In the genomic region with DNA sequence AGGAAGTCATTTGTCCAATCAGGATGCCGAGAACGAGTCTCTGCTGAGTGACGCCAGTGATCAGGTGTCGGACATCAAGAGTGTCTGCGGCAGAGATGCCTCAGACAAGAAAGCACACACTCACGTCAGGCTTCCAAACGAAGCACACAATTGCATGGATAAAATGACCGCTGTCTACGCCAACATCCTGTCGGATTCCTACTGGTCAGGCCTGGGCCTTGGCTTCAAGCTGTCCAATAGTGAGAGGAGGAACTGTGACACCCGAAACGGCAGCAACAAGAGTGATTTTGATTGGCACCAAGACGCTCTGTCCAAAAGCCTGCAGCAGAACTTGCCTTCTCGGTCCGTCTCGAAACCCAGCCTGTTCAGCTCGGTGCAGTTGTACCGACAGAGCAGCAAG, we compare ENCODE assay signal across 19 cellular contexts.
DNase-seq lines count a peak whose midpoint lies in the region; ATAC-seq, FAIRE-seq and TF ChIP-seq lines count a peak whose summit lies in the region.
"Had no signal": no experiment of that assay in that cellular context is flagged by ENCODE, and none has a peak within 500 bp of the region (broad histone marks: within the 10 kb centered on the region; RNA-seq: fewer than 3 reads in every experiment).

No MANE protein-coding gene starts in this region.

- DNase-seq in NCI-H2227 (lab: John Stamatoyannopoulos, UW; ENCODE audit: unreplicated experiment) (peak; percentile 24), NCI-H2227 treated with DMSO at 0.1 percent for 48 hours (lab: John Stamatoyannopoulos, UW) (no peak), K562 (ENCODE audit: extremely low read depth in 1 of 4, low spot score in 3 of 4) (peak in 2 of 4 experiments; percentile 11 to 44), neuronal stem cell (ENCODE audit: low spot score) (no peak), mesothelial cell of epicardium (ENCODE audit: low spot score in 2 of 2, unreplicated experiment in 2 of 2) (no peak), putamen (ENCODE audit: low spot score) (no peak)
- DNase-seq: 8988T; CD4-positive, alpha-beta memory T cell; DMS153; GOT3; H9; IMR-90; KBM-7 had no signal

- POLR2A ChIA-PET in K562 (lab: Yijun Ruan, JAX): interaction anchor here (0.6 to 1.0 kb wide), 3 partner anchors 9 to 355 kb away, joined by 3 read pairs; no protein-coding TSS in a partner anchor

- TF ChIP-seq EP300 in K562 (IDR thresholded peaks at IDR 0.05; ENCODE audit: low read length): no peak

- H3K9me3 Mint-ChIP-seq in mesothelial cell of epicardium: peaks cover 13% of the 10 kb centered on the region
- H3K9me3 Mint-ChIP-seq: CD4-positive, alpha-beta memory T cell had no signal

- no peaks in the 10 kb centered on the region for H3K36me3 ChIP-seq in K562 (ENCODE audit: control insufficient read depth, insufficient read depth, low read length)
- H3K36me3 ChIP-seq in neuronal stem cell (replicated peaks in 1 of 2; ENCODE audit: control insufficient read depth in 2 of 2, insufficient read depth in 2 of 2, low read length in 2 of 2): peaks cover 0 to 4% of the 10 kb centered on the region in 2 donors
- H3K36me3 ChIP-seq: BLaER1 had no signal

- no peak overlapping the region for H3K4me3 Mint-ChIP-seq in mesothelial cell of epicardium
- H3K4me3 Mint-ChIP-seq: CD14-positive monocyte; CD4-positive, alpha-beta memory T cell; H9 had no signal

- H3K4me1 Mint-ChIP-seq in mesothelial cell of epicardium: peaks cover 2% of the 10 kb centered on the region
- H3K4me1 Mint-ChIP-seq: CD14-positive monocyte; CD4-positive, alpha-beta memory T cell had no signal

- 13% methylated on average over 18 of the region's 18 CpGs for WGBS in K562 (ENCODE audit: insufficient coverage, low coverage, missing lambda C conversion rate)
- no CpG with 5 or more reads among the region's 18 CpGs for WGBS in neuronal stem cell (ENCODE audit: extremely low coverage in 2 of 2, insufficient read length in 2 of 2, insufficient replicate concordance in 1 of 2), 2 donors

- H3K27me3 ChIP-seq in K562 (ENCODE audit: control insufficient read depth in 2 of 2, insufficient read depth in 2 of 2, low read length in 2 of 2): peaks cover 48 to 53% of the 10 kb centered on the region in 2 experiments
- no peaks in the 10 kb centered on the region for H3K27me3 ChIP-seq in neuronal stem cell (ENCODE audit: control insufficient read depth in 3 of 3, insufficient read depth in 3 of 3, low read depth in 1 of 3, low read length in 3 of 3)
- H3K27me3 ChIP-seq: BLaER1 had no signal

- peak overlapping the region; percentile 22 for H3K18ac ChIP-seq in neuronal stem cell (ENCODE audit: low read length)

- H2AFZ ChIP-seq in K562 (ENCODE audit: low read depth, low read length): peak overlapping the region; percentile 84
- H2AFZ ChIP-seq in neuronal stem cell (ENCODE audit: low read length): no peak overlapping the region

- H4K20me1 ChIP-seq in K562 (replicated peaks; ENCODE audit: control insufficient read depth, insufficient read depth, low read length): no peaks in the 10 kb centered on the region
- H4K20me1 ChIP-seq: BLaER1 had no signal

- H3K14ac ChIP-seq in neuronal stem cell (ENCODE audit: low read length): no peak overlapping the region

- no peak overlapping the region for H2AK5ac ChIP-seq in neuronal stem cell (ENCODE audit: low read depth, low read length)

- H3K27me3 Mint-ChIP-seq in mesothelial cell of epicardium (ENCODE audit: low read depth): no peaks in the 10 kb centered on the region

- H3K4me3 ChIP-seq in K562 (no peak overlapping the region), neuronal stem cell (ENCODE audit: low read length in 2 of 2) (no peak overlapping the region)
- H3K4me3 ChIP-seq: BLaER1 had no signal

- peaks cover 35% of the 10 kb centered on the region for H3K36me3 Mint-ChIP-seq in mesothelial cell of epicardium
- H3K36me3 Mint-ChIP-seq: CD14-positive monocyte had no signal

- no peak overlapping the region for H4K8ac ChIP-seq in neuronal stem cell (ENCODE audit: low read depth, low read length)

- FAIRE-seq in K562 (lab: Jason Lieb, UNC): no peak
- FAIRE-seq: G401.6, GM12892, GM18507 had no signal

- intact Hi-C loops in K562 (cut with micrococcal nuclease): no loop called here

- TF ChIP-seq POLR2A in K562 (conservative IDR thresholded peaks at IDR 0.05): no peak

- no peak overlapping the region for H3K23ac ChIP-seq in neuronal stem cell (ENCODE audit: low read depth, low read length, poor library complexity)

- no peak overlapping the region for H2BK5ac ChIP-seq in neuronal stem cell (ENCODE audit: low read length)

- H3K4ac ChIP-seq in neuronal stem cell (ENCODE audit: low read length): no peak overlapping the region

- H2BK120ac ChIP-seq in neuronal stem cell (ENCODE audit: low read depth, low read length): no peak overlapping the region

- in situ Hi-C loops in K562 (cut with MboI): no loop called here

- no peak overlapping the region for H3K27ac Mint-ChIP-seq in mesothelial cell of epicardium
- H3K27ac Mint-ChIP-seq: CD14-positive monocyte; CD4-positive, alpha-beta memory T cell; H9 had no signal

- ATAC-seq in K562: peak; percentile 80
- ATAC-seq in HG02623 (IDR thresholded peaks at IDR 0.05; ENCODE audit: unreplicated experiment): no peak

- H4K91ac ChIP-seq in neuronal stem cell (ENCODE audit: low read depth, low read length, poor library complexity): peak overlapping the region; percentile 45

- H3K79me1 ChIP-seq in neuronal stem cell (ENCODE audit: low read depth, low read length): no peaks in the 10 kb centered on the region

- H3K9me1 ChIP-seq in K562 (ENCODE audit: control insufficient read depth, insufficient read depth, low read length): no peaks in the 10 kb centered on the region

- no peak for TF ChIP-seq RAD21 in K562 (CRISPR knock-in tag; conservative IDR thresholded peaks at IDR 0.05 in 1 of 2, IDR thresholded peaks at IDR 0.05 in 1 of 2)

- H3K9me3 ChIP-seq in K562 (replicated peaks; ENCODE audit: control insufficient read depth, insufficient read depth, low read depth, low read length) (0 out of 2 replicates have a peak, but pooled peaks cover 1% of the 10 kb centered on the region), neuronal stem cell (replicated peaks in 1 of 2; ENCODE audit: control insufficient read depth in 2 of 2, insufficient read depth in 1 of 2, low read depth in 1 of 2, low read length in 2 of 2) (peaks cover 6 to 9% of the 10 kb centered on the region in 2 donors)
- H3K9me3 ChIP-seq: BLaER1 had no signal

- H3K4me2 ChIP-seq in K562 (ENCODE audit: insufficient read depth, low read length) (peak overlapping the region; percentile 68), neuronal stem cell (ENCODE audit: insufficient read depth, low read length, poor library complexity, severe bottlenecking) (no peak overlapping the region)
- H3K4me2 ChIP-seq: BLaER1 had no signal

- H3K9ac ChIP-seq in K562 (ENCODE audit: insufficient read depth in 1 of 2, low read depth in 2 of 2, low read length in 2 of 2) (no peak overlapping the region), neuronal stem cell (ENCODE audit: low read depth, low read length, poor library complexity) (no peak overlapping the region)
- H3K9ac ChIP-seq: BLaER1 had no signal

- CTCF ChIA-PET in K562 (lab: Yijun Ruan, JAX; ENCODE audit: low intra/inter-chr PET ratio): no interaction called here

- H2BK12ac ChIP-seq in neuronal stem cell (ENCODE audit: low read length): no peak overlapping the region

- H3K4me1 ChIP-seq in K562 (replicated peaks in 1 of 2; ENCODE audit: control insufficient read depth in 2 of 2, insufficient read depth in 2 of 2, low read length in 2 of 2): peaks cover 0 to 2% of the 10 kb centered on the region in 2 experiments; a peak in 3 of 5 replicates
- peaks cover 19 to 21% of the 10 kb centered on the region in 2 donors for H3K4me1 ChIP-seq in neuronal stem cell (ENCODE audit: control insufficient read depth in 2 of 2, insufficient read depth in 1 of 2, low read depth in 1 of 2, low read length in 2 of 2)
- H3K4me1 ChIP-seq: BLaER1 had no signal

- no peak overlapping the region; the same call in 2 of the 3 replicates for H3K27ac ChIP-seq in K562 (ENCODE audit: extremely low read depth, low read depth, low read length)
- H3K27ac ChIP-seq in neuronal stem cell (replicated peaks; ENCODE audit: low read length): no peak overlapping the region
- H3K27ac ChIP-seq: BLaER1 had no signal

- H3K79me2 ChIP-seq in K562 (ENCODE audit: control insufficient read depth, insufficient read depth, low read length): no peaks in the 10 kb centered on the region

- no TSS peak for BruUV-seq in K562 (replicated peaks; lab: Mats Ljungman, UMichigan)

- no peak overlapping the region for H2BK15ac ChIP-seq in neuronal stem cell (ENCODE audit: low read length)

- TF ChIP-seq CTCF in K562 (IDR thresholded peaks at IDR 0.05 in 2 of 3, conservative IDR thresholded peaks at IDR 0.05 in 1 of 3; ENCODE audit: insufficient read depth in 2 of 3, low read depth in 1 of 3, low read length in 3 of 3) (no peak), mesothelial cell of epicardium (IDR thresholded peaks at IDR 0.05; ENCODE audit: unreplicated experiment) (no peak)

TF ChIP-seq in K562, 482 proteins besides CTCF, POLR2A, EP300 and RAD21 (continues in another document):
- TF ChIP-seq, protein P1, sequence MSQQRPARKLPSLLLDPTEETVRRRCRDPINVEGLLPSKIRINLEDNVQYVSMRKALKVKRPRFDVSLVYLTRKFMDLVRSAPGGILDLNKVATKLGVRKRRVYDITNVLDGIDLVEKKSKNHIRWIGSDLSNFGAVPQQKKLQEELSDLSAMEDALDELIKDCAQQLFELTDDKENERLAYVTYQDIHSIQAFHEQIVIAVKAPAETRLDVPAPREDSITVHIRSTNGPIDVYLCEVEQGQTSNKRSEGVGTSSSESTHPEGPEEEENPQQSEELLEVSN (IDR thresholded peaks at IDR 0.05; ENCODE audit: borderline replicate concordance in 1 of 2, extremely low read depth in 1 of 2, insufficient read depth in 1 of 2, insufficient read length in 1 of 2, low read depth in 1 of 2, low read length in 1 of 2, poor library complexity in 1 of 2, severe bottlenecking in 1 of 2): peak in 1 of 2 experiments; percentile 7
- no peak for TF ChIP-seq TAF15 (IDR thresholded peaks at IDR 0.05; ENCODE audit: low read depth, low read length)
- TF ChIP-seq ATF1 (CRISPR knock-in tag; IDR thresholded peaks at IDR 0.05): no peak
- TF ChIP-seq ATF1 (tag; IDR thresholded peaks at IDR 0.05): peak; percentile 54
- no peak for TF ChIP-seq SREBF1 (IDR thresholded peaks at IDR 0.05; ENCODE audit: borderline replicate concordance, low read depth, low read length)
- TF ChIP-seq NFYB (IDR thresholded peaks at IDR 0.05; ENCODE audit: extremely low read depth, insufficient read length): peak; percentile 45
